ENCODE assay signal across 18 cellular contexts in genomic region chr4:41913509-41913908, GRCh38. TPM values are rescaled to one million over a fixed set of nuclear protein-coding genes. Genes with fewer than 3 reads are reported as not detected.
DNase-seq lines count a peak whose midpoint lies in the region; TF ChIP-seq lines count a peak whose summit lies in the region.
"Had no signal": no experiment of that assay in that cellular context is flagged by ENCODE, and none has a peak within 500 bp of the region (broad histone marks: within the 10 kb centered on the region; RNA-seq: fewer than 3 reads in every experiment).

No MANE protein-coding gene starts in this region.

- TF ChIP-seq CTCF in fibroblast of mammary gland (conservative IDR thresholded peaks at IDR 0.05; ENCODE audit: control insufficient read depth, insufficient read depth, low read depth, low read length), result no peak
- TF ChIP-seq CTCF in vagina (IDR thresholded peaks at IDR 0.05), result no peak

- no peaks in the 10 kb centered on the region for H3K4me1 ChIP-seq in vagina
- H3K4me1 ChIP-seq: SJCRH30 had no signal

- H3K4me3 ChIP-seq in fibroblast of mammary gland (ENCODE audit: control insufficient read depth, low read depth, low read length) (no peak overlapping the region), vagina (no peak overlapping the region)
- H3K4me3 ChIP-seq: SJCRH30 had no signal

- peak; percentile 54 for DNase-seq in A172 (ENCODE audit: low spot score)
- DNase-seq in ELR (ENCODE audit: low read depth), result peak; percentile 63
- DNase-seq in RPMI7951 (ENCODE audit: low read depth), result peak; percentile 11
- peak; percentile 55 for DNase-seq in fibroblast of mammary gland (ENCODE audit: low read depth)
- no peak for DNase-seq in 8988T
- DNase-seq in HK-2 (ENCODE audit: unreplicated experiment), result no peak
- no peak for DNase-seq in activated naive CD4-positive, alpha-beta T cell treated with Interleukin-2 at 50 U/mL for 16 hours
- DNase-seq in vagina (ENCODE audit: extremely low spot score in 2 of 2), result no peak
- DNase-seq: CD4-positive, alpha-beta T cell; DMS79; GOT3; HFFc6; Kasumi-1; NCI-H1417; NCI-H2029; NCI-H510A; RPMI8226; SJCRH30 had no signal

- H3K27me3 ChIP-seq in vagina, result no peaks in the 10 kb centered on the region
- H3K27me3 ChIP-seq: SJCRH30 had no signal

- TF ChIP-seq POLR2A in vagina (IDR thresholded peaks at IDR 0.05), result no peak

- no peaks in the 10 kb centered on the region for H3K36me3 ChIP-seq in vagina
- H3K36me3 ChIP-seq: SJCRH30 had no signal

- H3K9me3 ChIP-seq in vagina, result no peaks in the 10 kb centered on the region
- H3K9me3 ChIP-seq: SJCRH30 had no signal

- no peak overlapping the region for H3K27ac ChIP-seq in vagina
- H3K27ac ChIP-seq: SJCRH30 had no signal

- intact Hi-C loops in vagina (cut with DNase I), result no loop called here

RNA-seq across cellular contexts. Expression of gene TMEM33, which starts 21.7 kb away (rescaled TPM):
- total RNA-seq in A172 (2014; rRNA removed; shearing (Covaris generic)), result 60.4 and 73.4 TPM in 2 replicates
- 47.8 and 55.5 TPM in 2 replicates for total RNA-seq in RPMI7951 (2014; rRNA removed; shearing (Covaris generic))
- 44.4 TPM for total RNA-seq in vagina

Comparison
In these comparisons a context has a peak if more than half of its experiments do, and no peak if none do; other contexts are left out.
1. DNase-seq: peak in A172 (single experiment), ELR (single experiment), RPMI7951 (single experiment) and fibroblast of mammary gland (single experiment); none in 8988T (single experiment), HK-2 (single experiment), activated naive CD4-positive, alpha-beta T cell treated with Interleukin-2 at 50 U/mL for 16 hours (single experiment) and vagina (0 of 2).